In the genomic region with DNA sequence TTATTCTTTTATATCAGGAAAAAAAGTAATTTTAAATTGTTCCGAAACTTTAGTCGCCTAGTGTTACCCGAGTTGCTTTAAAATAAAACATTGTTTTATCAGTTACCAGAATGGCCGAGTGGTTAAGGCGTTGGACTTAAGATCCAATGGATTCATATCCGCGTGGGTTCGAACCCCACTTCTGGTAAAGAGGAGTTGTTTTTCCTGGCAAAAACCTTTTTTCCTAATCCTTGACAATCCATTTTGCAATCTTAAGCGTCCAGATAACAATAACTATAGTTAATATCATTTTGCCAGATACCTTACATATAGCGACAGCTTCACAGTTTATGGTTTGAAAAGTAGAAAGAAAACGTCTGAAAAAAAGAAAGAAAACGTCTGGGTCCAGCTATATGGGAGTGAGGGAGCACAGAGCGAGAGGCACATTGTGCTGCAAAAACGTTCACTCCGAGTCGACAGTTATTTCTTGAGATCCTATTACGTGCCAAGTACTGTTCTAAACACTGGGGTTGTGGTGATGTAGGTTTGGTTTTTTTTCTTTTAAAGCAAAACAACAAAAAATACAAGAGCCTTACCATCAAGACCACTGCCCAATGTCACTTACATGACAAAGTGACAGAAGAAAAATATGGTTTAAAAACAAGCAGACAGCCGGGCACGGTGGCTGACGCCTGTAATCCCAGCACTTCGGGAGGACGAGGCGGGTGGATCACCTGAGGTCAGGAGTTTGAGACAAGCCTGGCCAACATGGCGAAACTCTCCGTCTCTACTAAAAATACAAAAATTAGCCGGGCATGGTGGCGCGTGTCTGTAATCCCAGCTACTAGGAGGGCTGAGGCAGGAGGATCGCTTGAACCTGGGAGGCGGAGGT, we compare ENCODE assay signal across 8 cellular contexts. TPM values are rescaled to one million over a fixed set of nuclear protein-coding genes. Genes with fewer than 3 reads are reported as not detected.
DNase-seq lines count a peak whose midpoint lies in the region; ATAC-seq, FAIRE-seq and TF ChIP-seq lines count a peak whose summit lies in the region.

No MANE protein-coding gene starts in this region.

- 23 to 29% (median 27%) methylated on average over 30 of the region's 30 CpGs for WGBS in heart left ventricle, 4 donors

- peaks cover 0 to 5% (median 0%) of the 10 kb centered on the region in 9 donors for H3K27me3 ChIP-seq in heart left ventricle

- no peaks in the 10 kb centered on the region for H3K9me3 ChIP-seq in heart left ventricle

- TF ChIP-seq POLR2A in NB4 (IDR thresholded peaks at IDR 0.05; ENCODE audit: extremely low read depth, insufficient read length) = no peak
- no peak for TF ChIP-seq POLR2A in heart left ventricle (IDR thresholded peaks at IDR 0.05)

- peaks cover 0 to 56% (median 5%) of the 10 kb centered on the region in 12 donors for H3K4me1 ChIP-seq in heart left ventricle

- peak in 2 of 4 donors; percentile 28 to 41 for ATAC-seq in heart left ventricle
- ATAC-seq in GM18511 (IDR thresholded peaks at IDR 0.05; ENCODE audit: unreplicated experiment) = no peak

- peak; percentile 19 for DNase-seq in GF-D8 (lab: John Stamatoyannopoulos, UW)
- peak; percentile 85 for DNase-seq in NB4 (ENCODE audit: low read depth)
- DNase-seq in activated T-cell treated with anti-CD3 and anti-CD28 coated beads, Interleukin-2, amount 50 U/mL, for 48 hours = peak; percentile 46 to 50
- peak in 1 of 5 donors; percentile 22 for DNase-seq in heart left ventricle
- DNase-seq in putamen (ENCODE audit: low spot score) = peak; percentile 69
- DNase-seq in HTR-8/SVneo (ENCODE audit: insufficient read length, low spot score) = no peak
- DNase-seq in stimulated activated naive CD4-positive, alpha-beta T cell treated with Interleukin-2 at 50 U/mL for 16 hours (lab: John Stamatoyannopoulos, UW) = no peak

- TF ChIP-seq CTCF in NB4 (IDR thresholded peaks at IDR 0.05; ENCODE audit: low read depth, low read length) (no peak), heart left ventricle (IDR thresholded peaks at IDR 0.05) (no peak)

- FAIRE-seq in HTR-8/SVneo (lab: Jason Lieb, UNC) = no peak

- no peaks in the 10 kb centered on the region for H3K36me3 ChIP-seq in heart left ventricle

- intact Hi-C loops in heart left ventricle (cut with DNase I) = loop anchor here in 6 of 10 donors (1.0 to 10.0 kb wide), 6 partner anchors 8 to 117 kb away; partner anchors contain the start of genes OSBP (in 3 of the 6) and PATL1 (in 2 of the 6)

- H3K4me3 ChIP-seq in NB4 (ENCODE audit: low read depth, low read length) = peak overlapping the region; percentile 94
- peak overlapping the region; percentile 24 to 68 (median 56) for H3K4me3 ChIP-seq in heart left ventricle

- peak overlapping the region in 10 of 12 donors; percentile 67 to 89 (median 80) for H3K27ac ChIP-seq in heart left ventricle

RNA-seq across cellular contexts. Expression of gene OR4D9, which starts 40.5 kb away (rescaled TPM):
- not detected for total RNA-seq in heart left ventricle
- polyA plus RNA-seq in heart left ventricle = not detected

RNA-seq across cellular contexts. Expression of gene OR4D11, which starts 48.5 kb away (rescaled TPM):
- not detected for total RNA-seq in heart left ventricle
- polyA plus RNA-seq in heart left ventricle = not detected

Comparison
In these comparisons a context has a peak if more than half of its experiments do, and no peak if none do; other contexts are left out.
1. DNase-seq: peak in GF-D8 (single experiment), NB4 (single experiment), activated T-cell treated with anti-CD3 and anti-CD28 coated beads, Interleukin-2, amount 50 U/mL, for 48 hours (2 of 2) and putamen (single experiment); none in HTR-8/SVneo (single experiment) and stimulated activated naive CD4-positive, alpha-beta T cell treated with Interleukin-2 at 50 U/mL for 16 hours (single experiment).